9 cellular contexts compared by ENCODE assay signal in genomic region chr14:93013368-93013719, GRCh38.
A peak's percentile ranks its signal among the peaks of the same experiment; 100 is the strongest.
DNase-seq lines count a peak whose midpoint lies in the region; ATAC-seq and TF ChIP-seq lines count a peak whose summit lies in the region.
"Had no signal": no experiment of that assay in that cellular context is flagged by ENCODE, and none has a peak within 500 bp of the region (broad histone marks: within the 10 kb centered on the region; RNA-seq: fewer than 3 reads in every experiment).

No MANE protein-coding gene starts in this region.

- ATAC-seq in HG02610 (IDR thresholded peaks at IDR 0.05; ENCODE audit: unreplicated experiment), result peak; percentile 74

- no peaks in the 10 kb centered on the region for H3K9me3 Mint-ChIP-seq in nephron progenitor cell

- H3K4me3 ChIP-seq in ascending aorta, result no peak overlapping the region

- no peaks in the 10 kb centered on the region for H3K36me3 Mint-ChIP-seq in nephron progenitor cell (ENCODE audit: low read depth)

- intact Hi-C loops in ascending aorta (cut with DNase I), result loop anchor here (5.0 kb wide), 1 partner anchor 99 kb away; no protein-coding TSS in a partner anchor

- H3K27me3 Mint-ChIP-seq in nephron progenitor cell (ENCODE audit: low read depth, poor library complexity), result peaks cover 5% of the 10 kb centered on the region

- H3K9me3 ChIP-seq in ascending aorta, result no peaks in the 10 kb centered on the region

- H3K36me3 ChIP-seq in ascending aorta, result peaks cover 0 to 7% of the 10 kb centered on the region in 2 donors

- H3K27ac Mint-ChIP-seq in nephron progenitor cell, result peak overlapping the region; percentile 75

- no peak overlapping the region for H3K4me3 Mint-ChIP-seq in nephron progenitor cell

- peak overlapping the region; percentile 6 to 37 for H3K27ac ChIP-seq in ascending aorta

- TF ChIP-seq CTCF in ascending aorta (IDR thresholded peaks at IDR 0.05) (no peak), nephron progenitor cell (IDR thresholded peaks at IDR 0.05) (no peak)

- peaks cover 93% of the 10 kb centered on the region for H3K4me1 Mint-ChIP-seq in nephron progenitor cell

- DNase-seq in D341Med (ENCODE audit: low spot score) (peak; percentile 64), ascending aorta (ENCODE audit: low spot score in 2 of 2) (peak in 1 of 2 donors; percentile 73), nephron progenitor cell (no peak), KG1 (lab: John Stamatoyannopoulos, UW) (no peak), COR-L47 (lab: John Stamatoyannopoulos, UW) (no peak), LoVo (ENCODE audit: low spot score) (no peak), NCI-H226 (no peak)
- DNase-seq: NCI-H1092 had no signal

- H3K4me1 ChIP-seq in ascending aorta, result peaks cover 8 to 20% of the 10 kb centered on the region in 2 donors

- H3K27me3 ChIP-seq in ascending aorta, result no peaks in the 10 kb centered on the region
